In the genomic region with DNA sequence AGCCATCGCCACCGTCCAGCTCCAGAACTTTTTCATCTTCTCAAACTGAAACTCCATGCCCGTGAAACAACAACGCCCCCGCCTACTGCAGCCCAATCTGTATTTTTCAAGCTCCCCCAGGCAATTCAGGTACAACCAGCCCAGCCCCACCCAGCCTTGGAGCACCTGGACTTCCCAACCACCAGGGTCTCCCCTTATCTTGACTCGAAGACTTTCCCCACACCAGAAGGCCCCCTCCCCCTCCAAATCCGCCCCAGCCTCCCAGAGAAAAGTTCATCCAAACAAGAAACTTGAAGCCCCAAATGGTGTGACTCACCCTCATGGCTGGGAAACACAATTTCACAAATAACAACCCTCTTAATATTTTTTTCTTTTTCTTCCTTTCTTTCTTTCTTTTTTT, we compare ENCODE assay signal across 1 cellular context.
TF ChIP-seq lines count a peak whose summit lies in the region.

No MANE protein-coding gene starts in this region.

TF ChIP-seq in GM23338, 12 proteins besides CTCF, POLR2A, EP300 and RAD21 (continued from another document):
- TF ChIP-seq, protein P1, sequence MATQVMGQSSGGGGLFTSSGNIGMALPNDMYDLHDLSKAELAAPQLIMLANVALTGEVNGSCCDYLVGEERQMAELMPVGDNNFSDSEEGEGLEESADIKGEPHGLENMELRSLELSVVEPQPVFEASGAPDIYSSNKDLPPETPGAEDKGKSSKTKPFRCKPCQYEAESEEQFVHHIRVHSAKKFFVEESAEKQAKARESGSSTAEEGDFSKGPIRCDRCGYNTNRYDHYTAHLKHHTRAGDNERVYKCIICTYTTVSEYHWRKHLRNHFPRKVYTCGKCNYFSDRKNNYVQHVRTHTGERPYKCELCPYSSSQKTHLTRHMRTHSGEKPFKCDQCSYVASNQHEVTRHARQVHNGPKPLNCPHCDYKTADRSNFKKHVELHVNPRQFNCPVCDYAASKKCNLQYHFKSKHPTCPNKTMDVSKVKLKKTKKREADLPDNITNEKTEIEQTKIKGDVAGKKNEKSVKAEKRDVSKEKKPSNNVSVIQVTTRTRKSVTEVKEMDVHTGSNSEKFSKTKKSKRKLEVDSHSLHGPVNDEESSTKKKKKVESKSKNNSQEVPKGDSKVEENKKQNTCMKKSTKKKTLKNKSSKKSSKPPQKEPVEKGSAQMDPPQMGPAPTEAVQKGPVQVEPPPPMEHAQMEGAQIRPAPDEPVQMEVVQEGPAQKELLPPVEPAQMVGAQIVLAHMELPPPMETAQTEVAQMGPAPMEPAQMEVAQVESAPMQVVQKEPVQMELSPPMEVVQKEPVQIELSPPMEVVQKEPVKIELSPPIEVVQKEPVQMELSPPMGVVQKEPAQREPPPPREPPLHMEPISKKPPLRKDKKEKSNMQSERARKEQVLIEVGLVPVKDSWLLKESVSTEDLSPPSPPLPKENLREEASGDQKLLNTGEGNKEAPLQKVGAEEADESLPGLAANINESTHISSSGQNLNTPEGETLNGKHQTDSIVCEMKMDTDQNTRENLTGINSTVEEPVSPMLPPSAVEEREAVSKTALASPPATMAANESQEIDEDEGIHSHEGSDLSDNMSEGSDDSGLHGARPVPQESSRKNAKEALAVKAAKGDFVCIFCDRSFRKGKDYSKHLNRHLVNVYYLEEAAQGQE (IDR thresholded peaks at IDR 0.05; ENCODE audit: unreplicated experiment): no peak
